ENCODE assay signal across 2 cellular contexts in the genomic region with DNA sequence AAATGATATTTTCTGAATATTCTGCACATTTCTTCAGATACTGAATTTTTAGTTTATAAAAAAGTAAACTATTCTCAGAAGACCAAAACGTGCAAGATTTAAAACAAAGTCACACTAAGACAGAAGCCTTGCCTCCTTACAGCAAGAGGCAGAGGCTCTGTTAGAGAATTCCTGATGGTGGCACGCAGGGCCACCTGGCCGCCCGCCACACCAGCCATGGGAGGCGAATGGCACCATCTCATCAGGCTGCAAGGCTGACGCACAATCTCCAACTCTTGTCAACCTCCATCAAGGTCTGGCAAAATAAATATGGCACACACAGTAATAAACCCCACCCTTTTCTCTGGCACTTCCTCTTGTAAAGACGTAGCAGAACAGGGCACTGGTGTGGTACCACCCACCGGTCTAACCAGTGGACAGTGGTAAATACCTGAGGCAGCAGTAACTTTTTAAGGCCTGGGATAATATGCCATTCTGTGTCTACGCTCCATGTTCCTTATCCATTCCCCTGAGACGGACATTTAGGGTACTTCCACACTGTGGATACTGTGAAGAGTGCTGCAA.
A peak's percentile ranks its signal among the peaks of the same experiment; 100 is the strongest.
TF ChIP-seq lines count a peak whose summit lies in the region.

No MANE protein-coding gene starts in this region.

TF ChIP-seq in GM12891, 5 proteins besides CTCF, POLR2A, EP300 and RAD21:
- TF ChIP-seq SPI1 (IDR thresholded peaks at IDR 0.05; ENCODE audit: low read depth, low read length) = peak; percentile 25; the same call in 1 of the 2 replicates
- TF ChIP-seq TAF1 (IDR thresholded peaks at IDR 0.05; ENCODE audit: low read depth, low read length) = no peak
- TF ChIP-seq POLR2AphosphoS5 (IDR thresholded peaks at IDR 0.05; ENCODE audit: low read depth, low read length) = no peak
- TF ChIP-seq POU2F2 (IDR thresholded peaks at IDR 0.05; ENCODE audit: low read depth, low read length) = no peak
- no peak for TF ChIP-seq PAX5 (IDR thresholded peaks at IDR 0.05; ENCODE audit: insufficient read depth, low read length, severe bottlenecking)
TF ChIP-seq in GM12891: peak in this region for 1.

TF ChIP-seq in HepG2, 621 proteins besides CTCF, POLR2A, EP300 and RAD21 (continued from another document):
- no peak for TF ChIP-seq KDM5A (IDR thresholded peaks at IDR 0.05; ENCODE audit: borderline replicate concordance, low read length)
- TF ChIP-seq NFYC (CRISPR knock-in tag; IDR thresholded peaks at IDR 0.05) = no peak
- TF ChIP-seq ZNF207 (IDR thresholded peaks at IDR 0.05; ENCODE audit: borderline replicate concordance) = no peak
- no peak for TF ChIP-seq ZFY (CRISPR knock-in tag; IDR thresholded peaks at IDR 0.05)
- no peak for TF ChIP-seq ZC3H4 (CRISPR knock-in tag; IDR thresholded peaks at IDR 0.05; ENCODE audit: borderline replicate concordance)
- TF ChIP-seq NR2F6 (IDR thresholded peaks at IDR 0.05) = no peak
- no peak for TF ChIP-seq NR2F6 (CRISPR knock-in tag; IDR thresholded peaks at IDR 0.05)
- no peak for TF ChIP-seq THAP8 (CRISPR knock-in tag; IDR thresholded peaks at IDR 0.05; ENCODE audit: borderline replicate concordance)
- TF ChIP-seq ZSCAN30 (CRISPR knock-in tag; IDR thresholded peaks at IDR 0.05) = no peak
- TF ChIP-seq FOXK2 (IDR thresholded peaks at IDR 0.05) = no peak
- TF ChIP-seq, protein P1, sequence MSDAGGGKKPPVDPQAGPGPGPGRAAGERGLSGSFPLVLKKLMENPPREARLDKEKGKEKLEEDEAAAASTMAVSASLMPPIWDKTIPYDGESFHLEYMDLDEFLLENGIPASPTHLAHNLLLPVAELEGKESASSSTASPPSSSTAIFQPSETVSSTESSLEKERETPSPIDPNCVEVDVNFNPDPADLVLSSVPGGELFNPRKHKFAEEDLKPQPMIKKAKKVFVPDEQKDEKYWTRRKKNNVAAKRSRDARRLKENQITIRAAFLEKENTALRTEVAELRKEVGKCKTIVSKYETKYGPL (CRISPR knock-in tag; IDR thresholded peaks at IDR 0.05) = no peak
- TF ChIP-seq, protein P2, sequence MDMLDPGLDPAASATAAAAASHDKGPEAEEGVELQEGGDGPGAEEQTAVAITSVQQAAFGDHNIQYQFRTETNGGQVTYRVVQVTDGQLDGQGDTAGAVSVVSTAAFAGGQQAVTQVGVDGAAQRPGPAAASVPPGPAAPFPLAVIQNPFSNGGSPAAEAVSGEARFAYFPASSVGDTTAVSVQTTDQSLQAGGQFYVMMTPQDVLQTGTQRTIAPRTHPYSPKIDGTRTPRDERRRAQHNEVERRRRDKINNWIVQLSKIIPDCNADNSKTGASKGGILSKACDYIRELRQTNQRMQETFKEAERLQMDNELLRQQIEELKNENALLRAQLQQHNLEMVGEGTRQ (IDR thresholded peaks at IDR 0.05; ENCODE audit: low read depth, low read length) = no peak
- TF ChIP-seq, protein P2 (CRISPR knock-in tag; IDR thresholded peaks at IDR 0.05; ENCODE audit: borderline replicate concordance) = no peak
- no peak for TF ChIP-seq ZNF800 (CRISPR knock-in tag; IDR thresholded peaks at IDR 0.05)
